ENCODE assay signal across 8 cellular contexts in the genomic region with DNA sequence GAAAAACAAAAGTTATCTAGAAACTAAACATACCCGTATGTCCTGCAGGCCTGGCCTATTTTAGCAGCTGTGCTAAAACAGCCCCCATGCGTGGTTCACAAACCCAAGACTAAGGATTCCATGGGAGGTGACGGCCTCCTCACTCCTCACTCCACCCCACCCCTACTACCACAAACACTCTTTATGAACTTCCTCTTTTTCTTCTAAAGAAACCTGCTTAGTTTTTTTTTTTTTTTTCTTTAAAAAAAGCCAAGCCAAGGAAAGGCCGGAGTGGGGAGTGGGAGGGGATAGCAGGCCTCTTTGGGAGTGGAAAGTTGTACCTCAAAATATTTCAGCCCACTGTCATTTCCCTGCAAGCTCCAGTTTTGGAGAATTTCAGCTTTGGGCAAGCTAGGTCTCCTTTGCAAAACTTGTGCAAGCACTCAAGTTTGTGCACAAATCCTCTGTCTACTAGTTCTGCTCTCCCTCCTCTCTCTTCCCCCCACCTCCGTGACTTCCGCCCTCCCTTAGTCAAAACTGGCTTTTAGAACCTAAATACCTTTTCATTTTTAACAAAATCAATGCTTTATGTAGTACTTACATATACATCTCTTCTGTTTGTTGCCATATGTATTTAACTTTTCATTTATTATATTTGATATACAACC. TPM values are rescaled to one million over a fixed set of nuclear protein-coding genes. Genes with fewer than 3 reads are reported as not detected.
A peak's percentile ranks its signal among the peaks of the same experiment; 100 is the strongest.
DNase-seq lines count a peak whose midpoint lies in the region; ATAC-seq and TF ChIP-seq lines count a peak whose summit lies in the region.

No MANE protein-coding gene starts in this region.

- DNase-seq in adrenal gland (no peak), left lung (no peak), transverse colon (no peak), COR-L47 (lab: John Stamatoyannopoulos, UW) (no peak)
- DNase-seq in activated CD4-positive, alpha-beta T cell treated with anti-CD3 and anti-CD28 coated beads for 1 hour = no peak

- no peaks in the 10 kb centered on the region for H3F3A ChIP-seq in Loucy (ENCODE audit: low read depth)

- in situ Hi-C loops in transverse colon (cut with MboI; ENCODE audit: low pct_ligation_motif_present in 1 of 4, low pct_unique_long_range_greater_than_20kb in 1 of 4, low sequenced_read_pairs in 3 of 4) = no loop called here

- peaks cover 54% of the 10 kb centered on the region for H3K4me1 ChIP-seq in Loucy (ENCODE audit: insufficient read depth, low read length, poor library complexity, severe bottlenecking)
- peaks cover 23 to 59% of the 10 kb centered on the region in 2 donors for H3K4me1 ChIP-seq in adrenal gland (replicated peaks in 1 of 2)
- H3K4me1 ChIP-seq in left lung = peaks cover 11 to 77% of the 10 kb centered on the region in 2 donors
- H3K4me1 ChIP-seq in transverse colon = peaks cover 10 to 55% (median 30%) of the 10 kb centered on the region in 4 donors

- TF ChIP-seq EP300 in transverse colon (IDR thresholded peaks at IDR 0.05; ENCODE audit: low read depth) = no peak

- H3K4me3 ChIP-seq in GM12875 (ENCODE audit: low read depth, low read length) = peak overlapping the region; percentile 89
- H3K4me3 ChIP-seq in Loucy (ENCODE audit: low read length, poor library complexity, severe bottlenecking) = peak overlapping the region; percentile 78
- H3K4me3 ChIP-seq in adrenal gland = peak overlapping the region in 2 of 4 donors; percentile 90 to 94
- peak overlapping the region; percentile 89 to 96 for H3K4me3 ChIP-seq in left lung
- peak overlapping the region; percentile 84 to 95 (median 90) for H3K4me3 ChIP-seq in transverse colon

- H3K27me3 ChIP-seq in Loucy (ENCODE audit: insufficient read depth, low read length, poor library complexity, severe bottlenecking) (peaks cover 5% of the 10 kb centered on the region), adrenal gland (no peaks in the 10 kb centered on the region), left lung (no peaks in the 10 kb centered on the region), transverse colon (no peaks in the 10 kb centered on the region)

- H3K27ac ChIP-seq in adrenal gland (peak overlapping the region; percentile 82 to 96 (median 96)), left lung (peak overlapping the region; percentile 97 to 100), transverse colon (peak overlapping the region; percentile 93 to 97 (median 96))

- peaks cover 18% of the 10 kb centered on the region for H4K20me1 ChIP-seq in Loucy (ENCODE audit: insufficient read depth, low read length, poor library complexity, severe bottlenecking)

- H3K9ac ChIP-seq in Loucy (ENCODE audit: low read depth, low read length, poor library complexity, severe bottlenecking) = peak overlapping the region; percentile 93

- peaks cover 6% of the 10 kb centered on the region; the same call in 1 of the 2 replicates for H3K36me3 ChIP-seq in Loucy (ENCODE audit: insufficient read depth, low read length)
- H3K36me3 ChIP-seq in adrenal gland (replicated peaks in 1 of 2) = peaks cover 0 to 6% of the 10 kb centered on the region in 2 donors
- peaks cover 0 to 7% of the 10 kb centered on the region in 2 donors for H3K36me3 ChIP-seq in left lung
- peaks cover 0 to 5% (median 0%) of the 10 kb centered on the region in 4 donors for H3K36me3 ChIP-seq in transverse colon

- no peaks in the 10 kb centered on the region for H3K9me2 ChIP-seq in Loucy (replicated peaks; ENCODE audit: low read depth, low read length)

- WGBS in adrenal gland, 4 donors = 19 to 29% (median 23%) methylated on average over 6 of the region's 6 CpGs
- 12 to 16% methylated on average over 6 of the region's 6 CpGs for WGBS in transverse colon (ENCODE audit: low coverage in 1 of 2), 2 donors

- H3K79me2 ChIP-seq in Loucy (ENCODE audit: insufficient read depth, low read length) = peaks cover 66% of the 10 kb centered on the region

- intact Hi-C loops in adrenal gland (cut with DNase I) = loop anchor here in 1 of 2 donors (10.0 kb wide), 1 partner anchor 149 kb away; no protein-coding TSS in a partner anchor
- intact Hi-C loops in left lung (cut with DNase I) = no loop called here
- intact Hi-C loops in transverse colon (cut with DNase I; ENCODE audit: low total_unique reads) = loop anchor here (5.0 kb wide), 1 partner anchor 109 kb away; no protein-coding TSS in a partner anchor

- ATAC-seq in GM21786 (IDR thresholded peaks at IDR 0.05; ENCODE audit: unreplicated experiment) = peak; percentile 54
- ATAC-seq in left lung = peak; percentile 40

- peak overlapping the region; percentile 89 for H3K4me2 ChIP-seq in Loucy (ENCODE audit: low read depth, low read length, poor library complexity, severe bottlenecking)

- TF ChIP-seq CTCF in GM12875 (IDR thresholded peaks at IDR 0.05; ENCODE audit: borderline replicate concordance, insufficient read depth, low read depth, low read length) = no peak
- TF ChIP-seq CTCF in Loucy (conservative IDR thresholded peaks at IDR 0.05; ENCODE audit: low read length) = no peak
- no peak for TF ChIP-seq CTCF in adrenal gland (IDR thresholded peaks at IDR 0.05)
- no peak for TF ChIP-seq CTCF in left lung (IDR thresholded peaks at IDR 0.05)
- no peak for TF ChIP-seq CTCF in transverse colon (IDR thresholded peaks at IDR 0.05)

- H2AFZ ChIP-seq in Loucy (ENCODE audit: low read length) = peak overlapping the region; percentile 58

- TF ChIP-seq POLR2A in adrenal gland (IDR thresholded peaks at IDR 0.05) (no peak), transverse colon (IDR thresholded peaks at IDR 0.05) (no peak)

- H3K9me3 ChIP-seq in Loucy (ENCODE audit: insufficient read depth, low read depth, low read length) (no peaks in the 10 kb centered on the region), adrenal gland (replicated peaks in 1 of 3) (no peaks in the 10 kb centered on the region), left lung (no peaks in the 10 kb centered on the region), transverse colon (no peaks in the 10 kb centered on the region)

RNA-seq across cellular contexts. Expression of gene ANTXR2, which starts 0.5 kb away (rescaled TPM):
- total RNA-seq in adrenal gland = 10 to 100 TPM; 29.2 to 96.6 (median 69.4) TPM
- 10 to 100 TPM in 2 of 3 donors, 1 to 10 TPM in 1; 8.4 to 56.5 (median 10.9) TPM for polyA plus RNA-seq in adrenal gland
- 10 to 100 TPM; 45.6 to 73.3 TPM for total RNA-seq in left lung
- 10 to 100 TPM; 46.8 to 89.8 (median 76.0) TPM for total RNA-seq in transverse colon
